6 cellular contexts compared by ENCODE assay signal in the genomic region with DNA sequence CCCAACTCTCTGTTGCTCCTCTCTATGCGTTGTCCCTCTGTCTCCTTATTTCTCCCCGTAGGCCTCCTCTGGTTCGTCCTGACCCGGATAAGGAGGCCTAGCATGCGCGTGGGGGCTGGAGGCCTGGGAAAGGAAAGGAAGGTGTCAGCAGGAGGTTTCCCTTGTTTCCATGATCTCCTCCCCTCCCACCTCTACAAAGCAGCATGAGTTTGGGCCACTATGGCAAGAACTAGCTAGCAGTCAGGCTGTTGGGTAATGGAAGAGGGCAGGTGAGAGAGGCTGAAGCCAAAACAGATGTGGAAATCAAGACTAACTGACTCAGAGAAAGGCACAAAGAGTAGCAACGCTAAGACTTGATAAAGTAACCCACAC. TPM values are rescaled to one million over a fixed set of nuclear protein-coding genes. Genes with fewer than 3 reads are reported as not detected.
DNase-seq lines count a peak whose midpoint lies in the region; ATAC-seq and TF ChIP-seq lines count a peak whose summit lies in the region.

No MANE protein-coding gene starts in this region.

- H3K9me3 Mint-ChIP-seq in GM23338, result no peaks in the 10 kb centered on the region
- H3K9me3 Mint-ChIP-seq in naive B cell, result no peaks in the 10 kb centered on the region

- no peak overlapping the region for H3K27ac ChIP-seq in GM23338 (ENCODE audit: low read depth)

- H2AFZ ChIP-seq in GM23338, result peak overlapping the region; percentile 99

- peaks cover 38% of the 10 kb centered on the region for H3K4me1 Mint-ChIP-seq in GM23338
- peaks cover 31 to 34% (median 34%) of the 10 kb centered on the region in 3 donors for H3K4me1 Mint-ChIP-seq in naive B cell

- ATAC-seq in GM23338 (peak; percentile 2), naive B cell (ENCODE audit: low read depth in 2 of 2) (no peak), GM21576 (IDR thresholded peaks at IDR 0.05; ENCODE audit: unreplicated experiment) (no peak)

- peaks cover 9% of the 10 kb centered on the region; the same call in 1 of the 2 replicates for H3F3A ChIP-seq in GM23338 (replicated peaks; ENCODE audit: low read depth)

- peak overlapping the region; percentile 98 for H3K4me2 ChIP-seq in GM23338

- H3K27me3 ChIP-seq in GM23338 (ENCODE audit: insufficient read depth), result peaks cover 35% of the 10 kb centered on the region

- H3K4me3 Mint-ChIP-seq in GM23338 (peak overlapping the region; percentile 82), naive B cell (peak overlapping the region; percentile 86 to 98 (median 97))

- H3K27ac Mint-ChIP-seq in GM23338 (no peak overlapping the region), naive B cell (peak overlapping the region in 3 of 6 donors; percentile 49 to 76 (median 56))

- H3K9me2 ChIP-seq in GM23338 (ENCODE audit: insufficient read depth), result no peaks in the 10 kb centered on the region

- H3K4me1 ChIP-seq in GM23338 (ENCODE audit: insufficient read depth), result peaks cover 35% of the 10 kb centered on the region

- no peaks in the 10 kb centered on the region; the same call in 1 of the 2 replicates for H3K79me2 ChIP-seq in GM23338 (replicated peaks; ENCODE audit: insufficient read depth)

- TF ChIP-seq CTCF in GM23338 (conservative IDR thresholded peaks at IDR 0.05; ENCODE audit: low read depth in 2 of 2) (no peak), astrocyte of the spinal cord (IDR thresholded peaks at IDR 0.05; ENCODE audit: low read depth, low read length) (no peak)

- peaks cover 32% of the 10 kb centered on the region for H3K27me3 Mint-ChIP-seq in GM23338 (ENCODE audit: insufficient read depth, low read depth, poor library complexity)
- H3K27me3 Mint-ChIP-seq in naive B cell, result peaks cover 9 to 12% (median 11%) of the 10 kb centered on the region in 3 donors

- H4K20me1 ChIP-seq in GM23338 (replicated peaks; ENCODE audit: insufficient read depth), result peaks cover 5% of the 10 kb centered on the region; the same call in 1 of the 2 replicates

- no peaks in the 10 kb centered on the region for H3K36me3 ChIP-seq in GM23338 (ENCODE audit: insufficient read depth)

- peak overlapping the region; percentile 96 for H3K4me3 ChIP-seq in GM23338
- peak overlapping the region; percentile 61 for H3K4me3 ChIP-seq in astrocyte of the spinal cord (ENCODE audit: low read depth, low read length)

- in situ Hi-C loops in astrocyte of the spinal cord (cut with HindIII; ENCODE audit: low sequenced_read_pairs), result no loop called here

- no peaks in the 10 kb centered on the region; the same call in 2 of the 3 replicates for H3K36me3 Mint-ChIP-seq in GM23338 (ENCODE audit: low read depth)
- H3K36me3 Mint-ChIP-seq in naive B cell, result no peaks in the 10 kb centered on the region

- DNase-seq in GM23338 (ENCODE audit: low spot score), result no peak
- no peak for DNase-seq in astrocyte of the spinal cord (ENCODE audit: low read depth, low spot score)
- DNase-seq in naive B cell, result no peak
- no peak for DNase-seq in NCI-H1694 (lab: John Stamatoyannopoulos, UW)
- DNase-seq in NCI-H146 treated with DMSO at 0.1 percent for 48 hours (lab: John Stamatoyannopoulos, UW; ENCODE audit: unreplicated experiment), result no peak

TF ChIP-seq in GM23338, 12 proteins besides CTCF, POLR2A, EP300 and RAD21 (continues in another document):
- TF ChIP-seq ETS1 (IDR thresholded peaks at IDR 0.05) (no peak), STAT1 (IDR thresholded peaks at IDR 0.05; ENCODE audit: unreplicated experiment) (no peak), NANOG (IDR thresholded peaks at IDR 0.05; ENCODE audit: borderline replicate concordance) (no peak), POLR2AphosphoS5 (IDR thresholded peaks at IDR 0.05; ENCODE audit: low read depth) (no peak), CREB1 (CRISPR knock-in tag; IDR thresholded peaks at IDR 0.05; ENCODE audit: low read depth) (no peak), ZNF331 (CRISPR knock-in tag; IDR thresholded peaks at IDR 0.05; ENCODE audit: low read depth) (no peak)
- TF ChIP-seq, protein P1, sequence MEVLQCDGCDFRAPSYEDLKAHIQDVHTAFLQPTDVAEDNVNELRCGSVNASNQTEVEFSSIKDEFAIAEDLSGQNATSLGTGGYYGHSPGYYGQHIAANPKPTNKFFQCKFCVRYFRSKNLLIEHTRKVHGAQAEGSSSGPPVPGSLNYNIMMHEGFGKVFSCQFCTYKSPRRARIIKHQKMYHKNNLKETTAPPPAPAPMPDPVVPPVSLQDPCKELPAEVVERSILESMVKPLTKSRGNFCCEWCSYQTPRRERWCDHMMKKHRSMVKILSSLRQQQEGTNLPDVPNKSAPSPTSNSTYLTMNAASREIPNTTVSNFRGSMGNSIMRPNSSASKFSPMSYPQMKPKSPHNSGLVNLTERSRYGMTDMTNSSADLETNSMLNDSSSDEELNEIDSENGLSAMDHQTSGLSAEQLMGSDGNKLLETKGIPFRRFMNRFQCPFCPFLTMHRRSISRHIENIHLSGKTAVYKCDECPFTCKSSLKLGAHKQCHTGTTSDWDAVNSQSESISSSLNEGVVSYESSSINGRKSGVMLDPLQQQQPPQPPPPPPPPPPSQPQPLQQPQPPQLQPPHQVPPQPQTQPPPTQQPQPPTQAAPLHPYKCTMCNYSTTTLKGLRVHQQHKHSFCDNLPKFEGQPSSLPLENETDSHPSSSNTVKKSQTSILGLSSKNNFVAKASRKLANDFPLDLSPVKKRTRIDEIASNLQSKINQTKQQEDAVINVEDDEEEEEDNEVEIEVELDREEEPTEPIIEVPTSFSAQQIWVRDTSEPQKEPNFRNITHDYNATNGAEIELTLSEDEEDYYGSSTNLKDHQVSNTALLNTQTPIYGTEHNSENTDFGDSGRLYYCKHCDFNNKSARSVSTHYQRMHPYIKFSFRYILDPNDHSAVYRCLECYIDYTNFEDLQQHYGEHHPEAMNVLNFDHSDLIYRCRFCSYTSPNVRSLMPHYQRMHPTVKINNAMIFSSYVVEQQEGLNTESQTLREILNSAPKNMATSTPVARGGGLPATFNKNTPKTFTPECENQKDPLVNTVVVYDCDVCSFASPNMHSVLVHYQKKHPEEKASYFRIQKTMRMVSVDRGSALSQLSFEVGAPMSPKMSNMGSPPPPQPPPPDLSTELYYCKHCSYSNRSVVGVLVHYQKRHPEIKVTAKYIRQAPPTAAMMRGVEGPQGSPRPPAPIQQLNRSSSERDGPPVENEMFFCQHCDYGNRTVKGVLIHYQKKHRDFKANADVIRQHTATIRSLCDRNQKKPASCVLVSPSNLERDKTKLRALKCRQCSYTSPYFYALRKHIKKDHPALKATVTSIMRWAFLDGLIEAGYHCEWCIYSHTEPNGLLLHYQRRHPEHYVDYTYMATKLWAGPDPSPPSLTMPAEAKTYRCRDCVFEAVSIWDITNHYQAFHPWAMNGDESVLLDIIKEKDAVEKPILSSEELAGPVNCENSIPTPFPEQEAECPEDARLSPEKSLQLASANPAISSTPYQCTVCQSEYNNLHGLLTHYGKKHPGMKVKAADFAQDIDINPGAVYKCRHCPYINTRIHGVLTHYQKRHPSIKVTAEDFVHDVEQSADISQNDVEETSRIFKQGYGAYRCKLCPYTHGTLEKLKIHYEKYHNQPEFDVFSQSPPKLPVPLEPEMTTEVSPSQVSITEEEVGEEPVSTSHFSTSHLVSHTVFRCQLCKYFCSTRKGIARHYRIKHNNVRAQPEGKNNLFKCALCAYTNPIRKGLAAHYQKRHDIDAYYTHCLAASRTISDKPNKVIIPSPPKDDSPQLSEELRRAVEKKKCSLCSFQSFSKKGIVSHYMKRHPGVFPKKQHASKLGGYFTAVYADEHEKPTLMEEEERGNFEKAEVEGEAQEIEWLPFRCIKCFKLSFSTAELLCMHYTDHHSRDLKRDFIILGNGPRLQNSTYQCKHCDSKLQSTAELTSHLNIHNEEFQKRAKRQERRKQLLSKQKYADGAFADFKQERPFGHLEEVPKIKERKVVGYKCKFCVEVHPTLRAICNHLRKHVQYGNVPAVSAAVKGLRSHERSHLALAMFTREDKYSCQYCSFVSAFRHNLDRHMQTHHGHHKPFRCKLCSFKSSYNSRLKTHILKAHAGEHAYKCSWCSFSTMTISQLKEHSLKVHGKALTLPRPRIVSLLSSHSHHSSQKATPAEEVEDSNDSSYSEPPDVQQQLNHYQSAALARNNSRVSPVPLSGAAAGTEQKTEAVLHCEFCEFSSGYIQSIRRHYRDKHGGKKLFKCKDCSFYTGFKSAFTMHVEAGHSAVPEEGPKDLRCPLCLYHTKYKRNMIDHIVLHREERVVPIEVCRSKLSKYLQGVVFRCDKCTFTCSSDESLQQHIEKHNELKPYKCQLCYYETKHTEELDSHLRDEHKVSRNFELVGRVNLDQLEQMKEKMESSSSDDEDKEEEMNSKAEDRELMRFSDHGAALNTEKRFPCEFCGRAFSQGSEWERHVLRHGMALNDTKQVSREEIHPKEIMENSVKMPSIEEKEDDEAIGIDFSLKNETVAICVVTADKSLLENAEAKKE (CRISPR knock-in tag; IDR thresholded peaks at IDR 0.05), result no peak

RNA-seq across cellular contexts. Expression of gene SEMA6C, which starts 0.7 kb away (rescaled TPM):
- 12.3 and 24.4 TPM in 2 replicates for total RNA-seq in GM23338 (2014; rRNA removed; shearing (Covaris generic))
- polyA plus RNA-seq in GM23338 (2016; fragmentation: Nextera tagmentation; extraction: Ambion mirVana), result 6.2 and 8.5 TPM in 2 replicates
- polyA plus RNA-seq in naive B cell (ENCODE audit: low read depth in 6 of 6), result not detected

RNA-seq across cellular contexts. Expression of gene TNFAIP8L2, which starts 9.3 kb away (rescaled TPM):
- not detected in 2 replicates for total RNA-seq in GM23338 (2014; rRNA removed; shearing (Covaris generic))
- polyA plus RNA-seq in GM23338 (2016; fragmentation: Nextera tagmentation; extraction: Ambion mirVana) (0.40 and 0.49 TPM in 2 replicates), naive B cell (ENCODE audit: low read depth in 6 of 6) (10 to 100 TPM in 2 of 6 donors, 1 to 10 TPM in 3, not detected in 1; 5.0 to 15.6 (median 8.3) TPM)

RNA-seq across cellular contexts. Expression of gene LYSMD1, which starts 18.6 kb away (rescaled TPM):
- total RNA-seq in GM23338 (2014; rRNA removed; shearing (Covaris generic)), result 5.7 and 6.4 TPM in 2 replicates
- polyA plus RNA-seq in GM23338 (2016; fragmentation: Nextera tagmentation; extraction: Ambion mirVana), result 3.6 and 4.0 TPM in 2 replicates
- polyA plus RNA-seq in naive B cell (ENCODE audit: low read depth in 6 of 6), result 1 to 10 TPM in 1 of 6 donors, under 1 TPM in 4, not detected in 1; 0.25 to 1.1 (median 0.60) TPM

RNA-seq across cellular contexts. Expression of gene SCNM1, which starts 18.8 kb away (rescaled TPM):
- total RNA-seq in GM23338 (2014; rRNA removed; shearing (Covaris generic)), result 26.3 and 27.1 TPM in 2 replicates
- 88.9 and 92.3 TPM in 2 replicates for polyA plus RNA-seq in GM23338 (2016; fragmentation: Nextera tagmentation; extraction: Ambion mirVana)
- polyA plus RNA-seq in naive B cell (ENCODE audit: low read depth in 6 of 6), result 10 to 100 TPM; 62.2 to 96.1 (median 71.2) TPM

RNA-seq across cellular contexts. Expression of gene TMOD4, which starts 28.7 kb away (rescaled TPM):
- 1.3 TPM in 1 of 2 replicates, not detected in the other for total RNA-seq in GM23338 (2014; rRNA removed; shearing (Covaris generic))
- polyA plus RNA-seq in GM23338 (2016; fragmentation: Nextera tagmentation; extraction: Ambion mirVana) (not detected in 2 replicates), naive B cell (ENCODE audit: low read depth in 6 of 6) (1 to 10 TPM in 1 of 6 donors, under 1 TPM in 2, not detected in 3; 0.32 to 1.2 (median 0.53) TPM)
